1 cellular context compared by ENCODE assay signal in genomic region chr9:83629433-83630104, GRCh38.
TF ChIP-seq lines count a peak whose summit lies in the region.

No MANE protein-coding gene starts in this region.

TF ChIP-seq in HepG2, 621 proteins besides CTCF, POLR2A, EP300 and RAD21 (continued from another document and continues in another):
- TF ChIP-seq PATZ1 (CRISPR knock-in tag; IDR thresholded peaks at IDR 0.05) (peak; percentile 99), SNAPC2 (CRISPR knock-in tag; IDR thresholded peaks at IDR 0.05) (peak; percentile 79; the same call in 1 of the 2 replicates), ZNF18 (CRISPR knock-in tag; IDR thresholded peaks at IDR 0.05; ENCODE audit: insufficient replicate concordance) (no peak), ZNF879 (CRISPR knock-in tag; IDR thresholded peaks at IDR 0.05) (no peak), TMF1 (CRISPR knock-in tag; IDR thresholded peaks at IDR 0.05; ENCODE audit: low read depth) (no peak), HMG20A (CRISPR knock-in tag; IDR thresholded peaks at IDR 0.05; ENCODE audit: borderline replicate concordance) (no peak), GMEB2 (CRISPR knock-in tag; IDR thresholded peaks at IDR 0.05; ENCODE audit: low read depth) (no peak), ZNF619 (CRISPR knock-in tag; IDR thresholded peaks at IDR 0.05) (0 out of 2 replicates have a peak, but pooled peaks have one; percentile 27), KLF9 (CRISPR knock-in tag; IDR thresholded peaks at IDR 0.05; ENCODE audit: low read depth) (no peak), ZNF577 (CRISPR knock-in tag; IDR thresholded peaks at IDR 0.05; ENCODE audit: borderline replicate concordance, low read depth) (no peak), MBD4 (IDR thresholded peaks at IDR 0.05; ENCODE audit: borderline replicate concordance, low read length) (no peak; the same call in 1 of the 2 replicates), ZSCAN31 (CRISPR knock-in tag; IDR thresholded peaks at IDR 0.05; ENCODE audit: low read depth) (no peak; the same call in 1 of the 2 replicates), DNMT3B (CRISPR knock-in tag; conservative IDR thresholded peaks at IDR 0.05) (no peak), LBX2 (CRISPR knock-in tag; IDR thresholded peaks at IDR 0.05; ENCODE audit: borderline replicate concordance) (no peak), FOXK1 (CRISPR knock-in tag; IDR thresholded peaks at IDR 0.05; ENCODE audit: borderline replicate concordance, low read depth) (0 out of 2 replicates have a peak, but pooled peaks have one; percentile 23), ZNF274 (CRISPR knock-in tag; IDR thresholded peaks at IDR 0.05) (peak; percentile 43; the same call in 1 of the 2 replicates), KLF13 (CRISPR knock-in tag; IDR thresholded peaks at IDR 0.05) (no peak), SUZ12 (IDR thresholded peaks at IDR 0.05; ENCODE audit: low read depth, low read length) (no peak), GRHL1 (CRISPR knock-in tag; conservative IDR thresholded peaks at IDR 0.05) (no peak), RBM22 (optimal IDR thresholded peaks at IDR 0.05; ENCODE audit: low read length) (peak; percentile 61), MTERF4 (CRISPR knock-in tag; IDR thresholded peaks at IDR 0.05) (no peak), BHLHE40 (IDR thresholded peaks at IDR 0.05; ENCODE audit: low read length) (no peak), PAXIP1 (CRISPR knock-in tag; conservative IDR thresholded peaks at IDR 0.05) (peak; percentile 98), PCBP1 (IDR thresholded peaks at IDR 0.05; ENCODE audit: borderline replicate concordance, low read depth, low read length) (no peak), ZIK1 (CRISPR knock-in tag; IDR thresholded peaks at IDR 0.05; ENCODE audit: borderline replicate concordance, low read depth) (no peak; the same call in 1 of the 2 replicates), KLF6 (CRISPR knock-in tag; IDR thresholded peaks at IDR 0.05) (no peak), KLF15 (CRISPR knock-in tag; IDR thresholded peaks at IDR 0.05; ENCODE audit: borderline replicate concordance) (no peak), RBFOX2 (IDR thresholded peaks at IDR 0.05; ENCODE audit: low read depth, low read length) (no peak), ZSCAN9 (CRISPR knock-in tag; IDR thresholded peaks at IDR 0.05; ENCODE audit: borderline replicate concordance) (peak; percentile 65; the same call in 1 of the 2 replicates), ZNF891 (CRISPR knock-in tag; IDR thresholded peaks at IDR 0.05) (no peak), RELA (CRISPR knock-in tag; IDR thresholded peaks at IDR 0.05) (no peak), U2AF1 (optimal IDR thresholded peaks at IDR 0.05; ENCODE audit: low read depth, low read length) (peak; percentile 63), PRDM4 (CRISPR knock-in tag; IDR thresholded peaks at IDR 0.05; ENCODE audit: borderline replicate concordance) (no peak), SP5 (CRISPR knock-in tag; IDR thresholded peaks at IDR 0.05; ENCODE audit: borderline replicate concordance, low read depth) (peak; percentile 47; the same call in 1 of the 2 replicates), MLXIP (CRISPR knock-in tag; IDR thresholded peaks at IDR 0.05; ENCODE audit: borderline replicate concordance) (no peak), RBM39 (IDR thresholded peaks at IDR 0.05; ENCODE audit: low read depth, low read length, poor library complexity, severe bottlenecking) (no peak), TRAFD1 (CRISPR knock-in tag; IDR thresholded peaks at IDR 0.05; ENCODE audit: borderline replicate concordance) (no peak), ZNF792 (CRISPR knock-in tag; IDR thresholded peaks at IDR 0.05) (peak; percentile 35; the same call in 1 of the 2 replicates), SNAI1 (CRISPR knock-in tag; IDR thresholded peaks at IDR 0.05; ENCODE audit: borderline replicate concordance) (no peak), FOXJ3 (CRISPR knock-in tag; IDR thresholded peaks at IDR 0.05; ENCODE audit: borderline replicate concordance) (peak; percentile 66; the same call in 1 of the 2 replicates), PHB2 (IDR thresholded peaks at IDR 0.05; ENCODE audit: partially characterized antibody) (no peak), ZNF552 (CRISPR knock-in tag; IDR thresholded peaks at IDR 0.05; ENCODE audit: borderline replicate concordance) (no peak; the same call in 1 of the 2 replicates), FLYWCH1 (CRISPR knock-in tag; IDR thresholded peaks at IDR 0.05) (no peak), SCMH1 (CRISPR knock-in tag; IDR thresholded peaks at IDR 0.05; ENCODE audit: borderline replicate concordance) (no peak)
